ENCODE assay signal across 1 cellular context in genomic region chr10:31318854-31319601, GRCh38.
TF ChIP-seq lines count a peak whose summit lies in the region.

TSS of gene ZEB1 (plus strand) at chr10:31319216. CDS start at chr10:31319235, 19 bp downstream.

TF ChIP-seq in HepG2, 621 proteins besides CTCF, POLR2A, EP300 and RAD21 (continued from another document and continues in another):
- TF ChIP-seq TEF (CRISPR knock-in tag; IDR thresholded peaks at IDR 0.05) = peak; percentile 36; the same call in 1 of the 2 replicates
- TF ChIP-seq MBD4 (IDR thresholded peaks at IDR 0.05; ENCODE audit: borderline replicate concordance, low read length) = no peak
- peak; percentile 77 for TF ChIP-seq KMT2B (CRISPR knock-in tag; IDR thresholded peaks at IDR 0.05)
- TF ChIP-seq ZNF33B (CRISPR knock-in tag; IDR thresholded peaks at IDR 0.05) = no peak
- TF ChIP-seq ZNF264 (CRISPR knock-in tag; IDR thresholded peaks at IDR 0.05) = no peak
- peak; percentile 32; the same call in 1 of the 2 replicates for TF ChIP-seq YEATS4 (CRISPR knock-in tag; IDR thresholded peaks at IDR 0.05; ENCODE audit: borderline replicate concordance)
- no peak for TF ChIP-seq ZNF563 (CRISPR knock-in tag; IDR thresholded peaks at IDR 0.05)
- TF ChIP-seq ZBTB49 (CRISPR knock-in tag; IDR thresholded peaks at IDR 0.05; ENCODE audit: borderline replicate concordance) = no peak
- TF ChIP-seq, protein P1, sequence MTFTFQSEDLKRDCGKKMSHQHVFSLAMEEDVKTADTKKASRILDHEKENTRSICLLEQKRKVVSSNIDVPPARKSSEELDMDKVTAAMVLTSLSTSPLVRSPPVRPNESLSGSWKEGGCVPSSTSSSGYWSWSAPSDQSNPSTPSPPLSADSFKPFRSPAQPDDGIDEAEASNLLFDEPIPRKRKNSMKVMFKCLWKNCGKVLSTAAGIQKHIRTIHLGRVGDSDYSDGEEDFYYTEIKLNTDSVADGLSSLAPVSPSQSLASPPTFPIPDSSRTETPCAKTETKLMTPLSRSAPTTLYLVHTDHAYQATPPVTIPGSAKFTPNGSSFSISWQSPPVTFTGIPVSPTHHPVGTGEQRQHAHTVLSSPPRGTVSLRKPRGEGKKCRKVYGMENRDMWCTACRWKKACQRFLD (CRISPR knock-in tag; IDR thresholded peaks at IDR 0.05; ENCODE audit: borderline replicate concordance) = no peak
- TF ChIP-seq AKAP8 (CRISPR knock-in tag; IDR thresholded peaks at IDR 0.05) = no peak; the same call in 1 of the 2 replicates
- TF ChIP-seq, protein P2, sequence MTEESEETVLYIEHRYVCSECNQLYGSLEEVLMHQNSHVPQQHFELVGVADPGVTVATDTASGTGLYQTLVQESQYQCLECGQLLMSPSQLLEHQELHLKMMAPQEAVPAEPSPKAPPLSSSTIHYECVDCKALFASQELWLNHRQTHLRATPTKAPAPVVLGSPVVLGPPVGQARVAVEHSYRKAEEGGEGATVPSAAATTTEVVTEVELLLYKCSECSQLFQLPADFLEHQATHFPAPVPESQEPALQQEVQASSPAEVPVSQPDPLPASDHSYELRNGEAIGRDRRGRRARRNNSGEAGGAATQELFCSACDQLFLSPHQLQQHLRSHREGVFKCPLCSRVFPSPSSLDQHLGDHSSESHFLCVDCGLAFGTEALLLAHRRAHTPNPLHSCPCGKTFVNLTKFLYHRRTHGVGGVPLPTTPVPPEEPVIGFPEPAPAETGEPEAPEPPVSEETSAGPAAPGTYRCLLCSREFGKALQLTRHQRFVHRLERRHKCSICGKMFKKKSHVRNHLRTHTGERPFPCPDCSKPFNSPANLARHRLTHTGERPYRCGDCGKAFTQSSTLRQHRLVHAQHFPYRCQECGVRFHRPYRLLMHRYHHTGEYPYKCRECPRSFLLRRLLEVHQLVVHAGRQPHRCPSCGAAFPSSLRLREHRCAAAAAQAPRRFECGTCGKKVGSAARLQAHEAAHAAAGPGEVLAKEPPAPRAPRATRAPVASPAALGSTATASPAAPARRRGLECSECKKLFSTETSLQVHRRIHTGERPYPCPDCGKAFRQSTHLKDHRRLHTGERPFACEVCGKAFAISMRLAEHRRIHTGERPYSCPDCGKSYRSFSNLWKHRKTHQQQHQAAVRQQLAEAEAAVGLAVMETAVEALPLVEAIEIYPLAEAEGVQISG (CRISPR knock-in tag; IDR thresholded peaks at IDR 0.05) = peak; percentile 66
- no peak for TF ChIP-seq ZNF414 (CRISPR knock-in tag; IDR thresholded peaks at IDR 0.05)
- TF ChIP-seq NFATC3 (CRISPR knock-in tag; IDR thresholded peaks at IDR 0.05) = no peak
- TF ChIP-seq, protein P3, sequence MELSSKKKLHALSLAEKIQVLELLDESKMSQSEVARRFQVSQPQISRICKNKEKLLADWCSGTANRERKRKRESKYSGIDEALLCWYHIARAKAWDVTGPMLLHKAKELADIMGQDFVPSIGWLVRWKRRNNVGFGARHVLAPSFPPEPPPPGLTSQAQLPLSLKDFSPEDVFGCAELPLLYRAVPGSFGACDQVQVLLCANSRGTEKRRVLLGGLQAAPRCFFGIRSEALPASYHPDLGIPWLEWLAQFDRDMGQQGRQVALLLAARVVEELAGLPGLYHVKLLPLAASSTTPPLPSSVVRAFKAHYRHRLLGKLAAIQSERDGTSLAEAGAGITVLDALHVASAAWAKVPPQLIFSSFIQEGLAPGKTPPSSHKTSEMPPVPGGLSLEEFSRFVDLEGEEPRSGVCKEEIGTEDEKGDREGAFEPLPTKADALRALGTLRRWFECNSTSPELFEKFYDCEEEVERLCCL (CRISPR knock-in tag; IDR thresholded peaks at IDR 0.05; ENCODE audit: borderline replicate concordance) = no peak
- TF ChIP-seq E2F2 (CRISPR knock-in tag; IDR thresholded peaks at IDR 0.05; ENCODE audit: borderline replicate concordance) = no peak
- TF ChIP-seq, protein P4, sequence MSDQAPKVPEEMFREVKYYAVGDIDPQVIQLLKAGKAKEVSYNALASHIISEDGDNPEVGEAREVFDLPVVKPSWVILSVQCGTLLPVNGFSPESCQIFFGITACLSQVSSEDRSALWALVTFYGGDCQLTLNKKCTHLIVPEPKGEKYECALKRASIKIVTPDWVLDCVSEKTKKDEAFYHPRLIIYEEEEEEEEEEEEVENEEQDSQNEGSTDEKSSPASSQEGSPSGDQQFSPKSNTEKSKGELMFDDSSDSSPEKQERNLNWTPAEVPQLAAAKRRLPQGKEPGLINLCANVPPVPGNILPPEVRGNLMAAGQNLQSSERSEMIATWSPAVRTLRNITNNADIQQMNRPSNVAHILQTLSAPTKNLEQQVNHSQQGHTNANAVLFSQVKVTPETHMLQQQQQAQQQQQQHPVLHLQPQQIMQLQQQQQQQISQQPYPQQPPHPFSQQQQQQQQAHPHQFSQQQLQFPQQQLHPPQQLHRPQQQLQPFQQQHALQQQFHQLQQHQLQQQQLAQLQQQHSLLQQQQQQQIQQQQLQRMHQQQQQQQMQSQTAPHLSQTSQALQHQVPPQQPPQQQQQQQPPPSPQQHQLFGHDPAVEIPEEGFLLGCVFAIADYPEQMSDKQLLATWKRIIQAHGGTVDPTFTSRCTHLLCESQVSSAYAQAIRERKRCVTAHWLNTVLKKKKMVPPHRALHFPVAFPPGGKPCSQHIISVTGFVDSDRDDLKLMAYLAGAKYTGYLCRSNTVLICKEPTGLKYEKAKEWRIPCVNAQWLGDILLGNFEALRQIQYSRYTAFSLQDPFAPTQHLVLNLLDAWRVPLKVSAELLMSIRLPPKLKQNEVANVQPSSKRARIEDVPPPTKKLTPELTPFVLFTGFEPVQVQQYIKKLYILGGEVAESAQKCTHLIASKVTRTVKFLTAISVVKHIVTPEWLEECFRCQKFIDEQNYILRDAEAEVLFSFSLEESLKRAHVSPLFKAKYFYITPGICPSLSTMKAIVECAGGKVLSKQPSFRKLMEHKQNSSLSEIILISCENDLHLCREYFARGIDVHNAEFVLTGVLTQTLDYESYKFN (CRISPR knock-in tag; conservative IDR thresholded peaks at IDR 0.05) = no peak; the same call in none of the 2 replicates
- TF ChIP-seq, protein P5, sequence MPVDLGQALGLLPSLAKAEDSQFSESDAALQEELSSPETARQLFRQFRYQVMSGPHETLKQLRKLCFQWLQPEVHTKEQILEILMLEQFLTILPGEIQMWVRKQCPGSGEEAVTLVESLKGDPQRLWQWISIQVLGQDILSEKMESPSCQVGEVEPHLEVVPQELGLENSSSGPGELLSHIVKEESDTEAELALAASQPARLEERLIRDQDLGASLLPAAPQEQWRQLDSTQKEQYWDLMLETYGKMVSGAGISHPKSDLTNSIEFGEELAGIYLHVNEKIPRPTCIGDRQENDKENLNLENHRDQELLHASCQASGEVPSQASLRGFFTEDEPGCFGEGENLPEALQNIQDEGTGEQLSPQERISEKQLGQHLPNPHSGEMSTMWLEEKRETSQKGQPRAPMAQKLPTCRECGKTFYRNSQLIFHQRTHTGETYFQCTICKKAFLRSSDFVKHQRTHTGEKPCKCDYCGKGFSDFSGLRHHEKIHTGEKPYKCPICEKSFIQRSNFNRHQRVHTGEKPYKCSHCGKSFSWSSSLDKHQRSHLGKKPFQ (CRISPR knock-in tag; IDR thresholded peaks at IDR 0.05; ENCODE audit: insufficient replicate concordance) = no peak
- TF ChIP-seq SNAPC4 (CRISPR knock-in tag; IDR thresholded peaks at IDR 0.05) = no peak
- 0 out of 2 replicates have a peak, but pooled peaks have one; percentile 30 for TF ChIP-seq ZNF335 (CRISPR knock-in tag; IDR thresholded peaks at IDR 0.05)
- no peak for TF ChIP-seq ARNT (IDR thresholded peaks at IDR 0.05)
- no peak for TF ChIP-seq GPN1 (CRISPR knock-in tag; IDR thresholded peaks at IDR 0.05; ENCODE audit: borderline replicate concordance)
- TF ChIP-seq TERF1 (CRISPR knock-in tag; IDR thresholded peaks at IDR 0.05) = no peak
- no peak for TF ChIP-seq EEA1 (CRISPR knock-in tag; IDR thresholded peaks at IDR 0.05; ENCODE audit: borderline replicate concordance)
- TF ChIP-seq ZXDC (CRISPR knock-in tag; IDR thresholded peaks at IDR 0.05) = no peak
